15 cellular contexts compared by ENCODE assay signal in genomic region chr10:130764651-130765050, GRCh38.
A peak's percentile ranks its signal among the peaks of the same experiment; 100 is the strongest.
DNase-seq lines count a peak whose midpoint lies in the region; ATAC-seq and TF ChIP-seq lines count a peak whose summit lies in the region.
"Had no signal": no experiment of that assay in that cellular context is flagged by ENCODE, and none has a peak within 500 bp of the region (broad histone marks: within the 10 kb centered on the region; RNA-seq: fewer than 3 reads in every experiment).

No MANE protein-coding gene starts in this region.

- H3K27me3 ChIP-seq in neuronal stem cell (ENCODE audit: control insufficient read depth in 3 of 3, insufficient read depth in 3 of 3, low read depth in 1 of 3, low read length in 3 of 3) = no peaks in the 10 kb centered on the region
- peaks cover 6% of the 10 kb centered on the region for H3K27me3 ChIP-seq in suprapubic skin
- H3K27me3 ChIP-seq: BLaER1 treated with 17β-estradiol and CSF1 and Interleukin-3, amounts not matched to agents 10 nM and 100 nM had no signal

- H4K8ac ChIP-seq in neuronal stem cell (ENCODE audit: low read depth, low read length) = no peak overlapping the region

- no peaks in the 10 kb centered on the region for H3K4me1 ChIP-seq in neuronal stem cell (ENCODE audit: control insufficient read depth in 2 of 2, insufficient read depth in 1 of 2, low read depth in 1 of 2, low read length in 2 of 2)
- no peaks in the 10 kb centered on the region for H3K4me1 ChIP-seq in suprapubic skin
- H3K4me1 ChIP-seq: BLaER1 treated with 17β-estradiol and CSF1 and Interleukin-3, amounts not matched to agents 10 nM and 100 nM had no signal

- H2BK120ac ChIP-seq in neuronal stem cell (ENCODE audit: low read depth, low read length) = no peak overlapping the region

- no peak overlapping the region for H2BK15ac ChIP-seq in neuronal stem cell (ENCODE audit: low read length)

- ATAC-seq in T-helper 17 cell = no peak
- no peak for ATAC-seq in HG02840 (IDR thresholded peaks at IDR 0.05; ENCODE audit: low FRiP score, unreplicated experiment)

- no peak overlapping the region for H2AK5ac ChIP-seq in neuronal stem cell (ENCODE audit: low read depth, low read length)

- H3K4me3 ChIP-seq in neuronal stem cell (ENCODE audit: low read length in 2 of 2) (no peak overlapping the region), suprapubic skin (no peak overlapping the region)
- H3K4me3 ChIP-seq: BLaER1 treated with 17β-estradiol and CSF1 and Interleukin-3, amounts not matched to agents 10 nM and 100 nM had no signal

- H3K79me1 ChIP-seq in neuronal stem cell (ENCODE audit: low read depth, low read length) = no peaks in the 10 kb centered on the region

- H3K27ac ChIP-seq in neuronal stem cell (replicated peaks; ENCODE audit: low read length) (no peak overlapping the region), suprapubic skin (no peak overlapping the region)
- H3K27ac ChIP-seq: BLaER1 treated with 17β-estradiol and CSF1 and Interleukin-3, amounts not matched to agents 10 nM and 100 nM; HL-60 had no signal

- H3K4me3 Mint-ChIP-seq in CD14-positive monocyte (no peak overlapping the region), T-helper 17 cell (no peak overlapping the region)
- H3K4me3 Mint-ChIP-seq: CD4-positive, alpha-beta T cell; HFFc6 had no signal

- H3K9ac ChIP-seq in neuronal stem cell (ENCODE audit: low read depth, low read length, poor library complexity) = no peak overlapping the region
- H3K9ac ChIP-seq: BLaER1 treated with 17β-estradiol and CSF1 and Interleukin-3, amounts not matched to agents 10 nM and 100 nM had no signal

- H2AFZ ChIP-seq in neuronal stem cell (ENCODE audit: low read length) = no peak overlapping the region

- peaks cover 0 to 14% of the 10 kb centered on the region in 2 donors for H3K9me3 ChIP-seq in neuronal stem cell (replicated peaks in 1 of 2; ENCODE audit: control insufficient read depth in 2 of 2, insufficient read depth in 1 of 2, low read depth in 1 of 2, low read length in 2 of 2)
- H3K9me3 ChIP-seq in suprapubic skin = peaks cover 14% of the 10 kb centered on the region
- H3K9me3 ChIP-seq in T-helper 17 cell (ENCODE audit: control insufficient read depth, low read length, poor library complexity, severe bottlenecking) = no peaks in the 10 kb centered on the region

- no peak overlapping the region for H2BK5ac ChIP-seq in neuronal stem cell (ENCODE audit: low read length)

- peaks cover 25 to 56% (median 31%) of the 10 kb centered on the region in 7 donors for H3K9me3 Mint-ChIP-seq in CD14-positive monocyte
- H3K9me3 Mint-ChIP-seq: CD4-positive, alpha-beta T cell had no signal

- TF ChIP-seq CTCF in CD14-positive monocyte (IDR thresholded peaks at IDR 0.05) (no peak), suprapubic skin (IDR thresholded peaks at IDR 0.05) (no peak)

- no peaks in the 10 kb centered on the region for H3K36me3 Mint-ChIP-seq in CD14-positive monocyte
- peaks cover 3% of the 10 kb centered on the region for H3K36me3 Mint-ChIP-seq in T-helper 17 cell (ENCODE audit: low read depth)

- no peak overlapping the region for H3K4me2 ChIP-seq in neuronal stem cell (ENCODE audit: insufficient read depth, low read length, poor library complexity, severe bottlenecking)
- H3K4me2 ChIP-seq: BLaER1 treated with 17β-estradiol and CSF1 and Interleukin-3, amounts not matched to agents 10 nM and 100 nM had no signal

- H3K36me3 ChIP-seq in neuronal stem cell (replicated peaks in 1 of 2; ENCODE audit: control insufficient read depth in 2 of 2, insufficient read depth in 2 of 2, low read length in 2 of 2) (peaks cover 0 to 2% of the 10 kb centered on the region in 2 donors), suprapubic skin (no peaks in the 10 kb centered on the region)

- H3K4ac ChIP-seq in neuronal stem cell (ENCODE audit: low read length) = peak overlapping the region; percentile 23

- DNase-seq in CD14-positive monocyte (ENCODE audit: low spot score) (peak; percentile 16), islet precursor cell (peak; percentile 11), neuronal stem cell (ENCODE audit: low spot score) (no peak), suprapubic skin (ENCODE audit: low spot score in 2 of 2) (peak; percentile 21 to 65), T-helper 17 cell (no peak), NCI-H524 treated with DMSO at 0.1 percent for 48 hours (lab: John Stamatoyannopoulos, UW) (no peak)
- DNase-seq: ACHN; CD4-positive, alpha-beta T cell; DMS79 treated with DMSO at 0.1 percent for 48 hours; EL; HCEC 1CT; HFFc6 had no signal

- no peak overlapping the region for H3K14ac ChIP-seq in neuronal stem cell (ENCODE audit: low read length)

- TF ChIP-seq EP300 in suprapubic skin (IDR thresholded peaks at IDR 0.05) = no peak

- H3K23ac ChIP-seq in neuronal stem cell (ENCODE audit: low read depth, low read length, poor library complexity) = no peak overlapping the region

- H3K4me1 Mint-ChIP-seq in CD14-positive monocyte (no peaks in the 10 kb centered on the region), T-helper 17 cell (no peaks in the 10 kb centered on the region)

- H4K91ac ChIP-seq in neuronal stem cell (ENCODE audit: low read depth, low read length, poor library complexity) = no peak overlapping the region

- no CpG with 5 or more reads among the region's 7 CpGs for WGBS in neuronal stem cell (ENCODE audit: extremely low coverage in 2 of 2, insufficient read length in 2 of 2, insufficient replicate concordance in 1 of 2), 2 donors
- 72% methylated on average over 3 of the region's 7 CpGs for WGBS in suprapubic skin

- no peak overlapping the region for H2BK12ac ChIP-seq in neuronal stem cell (ENCODE audit: low read length)

- H3K27ac Mint-ChIP-seq in CD14-positive monocyte = peak overlapping the region in 1 of 7 donors; percentile 60
- H3K27ac Mint-ChIP-seq in T-helper 17 cell = no peak overlapping the region
- H3K27ac Mint-ChIP-seq: CD4-positive, alpha-beta T cell; HFFc6 had no signal

- H3K27me3 Mint-ChIP-seq in CD14-positive monocyte (ENCODE audit: low read depth in 3 of 3) (peaks cover 0 to 6% (median 2%) of the 10 kb centered on the region in 3 donors), T-helper 17 cell (no peaks in the 10 kb centered on the region)
- H3K27me3 Mint-ChIP-seq: CD4-positive, alpha-beta T cell had no signal

- peak overlapping the region; percentile 11 for H3K18ac ChIP-seq in neuronal stem cell (ENCODE audit: low read length)

- no peak for TF ChIP-seq POLR2A in suprapubic skin (IDR thresholded peaks at IDR 0.05)

- intact Hi-C loops in CD14-positive monocyte (cut with micrococcal nuclease) = no loop called here

Comparison
In these comparisons a context has a peak if more than half of its experiments do, and no peak if none do; other contexts are left out.
1. DNase-seq: peak in CD14-positive monocyte (single experiment), islet precursor cell (single experiment) and suprapubic skin (2 of 2); none in neuronal stem cell (single experiment), T-helper 17 cell (0 of 3) and NCI-H524 treated with DMSO at 0.1 percent for 48 hours (single experiment).